Comparison of ENCODE assay signal across 8 cellular contexts in the genomic region with DNA sequence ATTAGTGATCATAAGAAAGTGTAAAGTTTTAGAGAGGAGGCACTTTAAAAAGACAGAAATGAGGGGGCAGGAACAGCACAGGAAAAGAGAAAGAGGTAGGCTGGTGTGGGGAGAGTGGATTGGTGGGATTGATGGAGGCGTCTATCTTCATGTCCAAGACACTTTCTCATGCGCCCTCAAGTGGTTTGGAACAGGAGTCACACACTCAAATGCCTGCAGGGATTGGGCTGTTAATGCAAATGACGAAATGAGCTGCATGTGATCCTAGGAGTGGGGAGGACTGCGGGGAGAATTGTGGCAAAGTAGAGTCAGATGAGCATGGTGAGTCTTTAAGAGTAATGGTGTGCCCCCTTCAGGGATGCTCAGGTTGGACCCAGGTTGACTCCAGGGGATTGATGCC. TPM values are rescaled to one million over a fixed set of nuclear protein-coding genes. Genes with fewer than 3 reads are reported as not detected.
DNase-seq lines count a peak whose midpoint lies in the region; ATAC-seq, FAIRE-seq and TF ChIP-seq lines count a peak whose summit lies in the region.

No MANE protein-coding gene starts in this region.

- H3K27ac ChIP-seq in esophagus muscularis mucosa (replicated peaks in 1 of 4) (no peak overlapping the region), small intestine (ENCODE audit: low read depth in 1 of 2, low read length in 1 of 2) (no peak overlapping the region)
- H3K27ac ChIP-seq in effector memory CD4-positive, alpha-beta T cell (ENCODE audit: insufficient read depth, low read length, poor library complexity, severe bottlenecking) = no peak overlapping the region

- no peak for TF ChIP-seq POLR2A in GM12891 (IDR thresholded peaks at IDR 0.05; ENCODE audit: low read depth, low read length)
- TF ChIP-seq POLR2A in esophagus muscularis mucosa (IDR thresholded peaks at IDR 0.05; ENCODE audit: low read depth) = no peak

- H3K27me3 ChIP-seq in esophagus muscularis mucosa = no peaks in the 10 kb centered on the region
- peaks cover 0 to 2% of the 10 kb centered on the region in 2 donors for H3K27me3 ChIP-seq in small intestine (ENCODE audit: control insufficient read depth in 2 of 2, insufficient read depth in 2 of 2, low read length in 2 of 2)
- H3K27me3 ChIP-seq in effector memory CD4-positive, alpha-beta T cell (replicated peaks; ENCODE audit: control insufficient read depth, insufficient read depth, low read length, poor library complexity, severe bottlenecking) = peaks cover 3% of the 10 kb centered on the region

- no peaks in the 10 kb centered on the region for H3K4me1 ChIP-seq in esophagus muscularis mucosa
- no peaks in the 10 kb centered on the region for H3K4me1 ChIP-seq in small intestine (ENCODE audit: control insufficient read depth in 2 of 2, insufficient read depth in 1 of 2, low read depth in 1 of 2, low read length in 1 of 2)
- H3K4me1 ChIP-seq in effector memory CD4-positive, alpha-beta T cell (ENCODE audit: control insufficient read depth, insufficient read depth, low read length, poor library complexity, severe bottlenecking) = no peaks in the 10 kb centered on the region

- no peak for TF ChIP-seq EP300 in esophagus muscularis mucosa (IDR thresholded peaks at IDR 0.05)

- no peak for ATAC-seq in GM19452 (IDR thresholded peaks at IDR 0.05; ENCODE audit: unreplicated experiment)

- peak; percentile 47 to 57 (median 54) for TF ChIP-seq CTCF in esophagus muscularis mucosa (IDR thresholded peaks at IDR 0.05)

- DNase-seq in AG08396 (ENCODE audit: low spot score) (peak; percentile 81), GM12891 (ENCODE audit: insufficient read length, low spot score) (peak; percentile 40), NOMO-1 treated with dmso at 0.1 percent for 144 hours (lab: John Stamatoyannopoulos, UW; ENCODE audit: unreplicated experiment) (peak; percentile 3), esophagus muscularis mucosa (ENCODE audit: extremely low spot score) (no peak), small intestine (peak; percentile 60)
- no peak for DNase-seq in activated CD4-positive, CD25-positive, alpha-beta regulatory T cell (lab: John Stamatoyannopoulos, UW)
- DNase-seq in effector memory CD4-positive, alpha-beta T cell = no peak

- FAIRE-seq in GM12891 (lab: Jason Lieb, UNC) (peak; percentile 93), small intestine (lab: Jason Lieb, UNC) (no peak)

- intact Hi-C loops in esophagus muscularis mucosa (cut with DNase I) = no loop called here

- H3K9me3 ChIP-seq in esophagus muscularis mucosa (no peaks in the 10 kb centered on the region), small intestine (ENCODE audit: control insufficient read depth, low read depth) (no peaks in the 10 kb centered on the region)
- H3K9me3 ChIP-seq in effector memory CD4-positive, alpha-beta T cell (ENCODE audit: control insufficient read depth, low read length) = no peaks in the 10 kb centered on the region

- WGBS in esophagus muscularis mucosa = 11% methylated on average over 4 of the region's 4 CpGs
- 12 to 72% (median 42%) methylated on average over 4 of the region's 4 CpGs for WGBS in small intestine, 3 donors

- no peak overlapping the region for H3K4me3 ChIP-seq in esophagus muscularis mucosa
- H3K4me3 ChIP-seq in small intestine (ENCODE audit: low read depth in 1 of 2, low read length in 2 of 2) = no peak overlapping the region
- H3K4me3 ChIP-seq in effector memory CD4-positive, alpha-beta T cell (ENCODE audit: insufficient read depth, low read depth, low read length, poor library complexity, severe bottlenecking) = no peak overlapping the region

- H3K36me3 ChIP-seq in esophagus muscularis mucosa (no peaks in the 10 kb centered on the region), small intestine (ENCODE audit: control insufficient read depth in 2 of 2, insufficient read depth in 2 of 2, low read length in 2 of 2) (no peaks in the 10 kb centered on the region)
- no peaks in the 10 kb centered on the region for H3K36me3 ChIP-seq in effector memory CD4-positive, alpha-beta T cell (ENCODE audit: control insufficient read depth, insufficient read depth, low read length)

TF ChIP-seq in GM12891, 5 proteins besides CTCF, POLR2A, EP300 and RAD21:
- no peak for TF ChIP-seq POLR2AphosphoS5 (IDR thresholded peaks at IDR 0.05; ENCODE audit: low read depth, low read length)
- no peak for TF ChIP-seq TAF1 (IDR thresholded peaks at IDR 0.05; ENCODE audit: low read depth, low read length)
- TF ChIP-seq POU2F2 (IDR thresholded peaks at IDR 0.05; ENCODE audit: low read depth, low read length) = no peak
- no peak for TF ChIP-seq SPI1 (IDR thresholded peaks at IDR 0.05; ENCODE audit: low read depth, low read length)
- TF ChIP-seq PAX5 (IDR thresholded peaks at IDR 0.05; ENCODE audit: insufficient read depth, low read length, severe bottlenecking) = no peak
TF ChIP-seq in GM12891: peak in this region for 0.

RNA-seq across cellular contexts. Expression of a gene that starts 5.5 kb away (rescaled TPM):
- not detected for polyA plus RNA-seq in GM12891 (2012; ENCODE audit: low read depth, missing spikeins)
- not detected for total RNA-seq in esophagus muscularis mucosa
- polyA plus RNA-seq in small intestine = not detected

RNA-seq across cellular contexts. Expression of a gene that starts 45.1 kb away (rescaled TPM):
- polyA plus RNA-seq in GM12891 (2012; ENCODE audit: low read depth, missing spikeins) = 67.3 TPM
- 10 to 100 TPM; 28.3 to 32.0 (median 30.1) TPM for total RNA-seq in esophagus muscularis mucosa
- polyA plus RNA-seq in small intestine = 10 to 100 TPM in 1 of 3 donors, 1 to 10 TPM in 2; 4.0 to 18.1 (median 6.2) TPM

RNA-seq across cellular contexts. Expression of a gene that starts 49.3 kb away (rescaled TPM):
- not detected for polyA plus RNA-seq in GM12891 (2012; ENCODE audit: low read depth, missing spikeins)
- not detected for total RNA-seq in esophagus muscularis mucosa
- not detected for polyA plus RNA-seq in small intestine

Comparison
In these comparisons a context has a peak if more than half of its experiments do, and no peak if none do; other contexts are left out.
1. DNase-seq: peak in AG08396 (single experiment), GM12891 (single experiment), NOMO-1 treated with dmso at 0.1 percent for 144 hours (single experiment) and small intestine (single experiment); none in esophagus muscularis mucosa (single experiment), activated CD4-positive, CD25-positive, alpha-beta regulatory T cell (0 of 4) and effector memory CD4-positive, alpha-beta T cell (0 of 3).